19 cellular contexts compared by ENCODE assay signal in genomic region chr1:67777532-67777931, GRCh38. TPM values are rescaled to one million over a fixed set of nuclear protein-coding genes. Genes with fewer than 3 reads are reported as not detected.
A peak's percentile ranks its signal among the peaks of the same experiment; 100 is the strongest.
DNase-seq lines count a peak whose midpoint lies in the region; ATAC-seq and TF ChIP-seq lines count a peak whose summit lies in the region.
"Had no signal": no experiment of that assay in that cellular context is flagged by ENCODE, and none has a peak within 500 bp of the region (broad histone marks: within the 10 kb centered on the region; RNA-seq: fewer than 3 reads in every experiment).

No MANE protein-coding gene starts in this region.

- no peak overlapping the region for H3K4me3 Mint-ChIP-seq in stimulated activated memory B cell treated with anti-CD40 and anti-IgM and Interleukin-4, amounts not matched to agents 10 μg/mL and 1 μg/mL and 100 μg/mL, for 72 hours

- DNase-seq in ascending aorta (ENCODE audit: low spot score in 2 of 2) (no peak), fibroblast of peridontal ligament (ENCODE audit: extremely low read depth) (peak; percentile 47), sigmoid colon (no peak), upper lobe of right lung (no peak), lower leg skin (ENCODE audit: low spot score in 2 of 2) (no peak)
- DNase-seq in effector CD8-positive, alpha-beta T cell (lab: John Stamatoyannopoulos, UW) = no peak
- DNase-seq: C1 segment of cervical spinal cord, GDM1, GM23248, HCEC 1CT, IMR-90, Karpas-422, MM.1S, NCI-H1092 treated with DMSO at 0.1 percent for 48 hours, NCI-H2081 treated with DMSO at 0.1 percent for 48 hours, NCI-H524 had no signal

- peak overlapping the region; percentile 87 to 89 for H3K27ac ChIP-seq in ascending aorta
- H3K27ac ChIP-seq in sigmoid colon = peak overlapping the region; percentile 22 to 69 (median 38)
- H3K27ac ChIP-seq in upper lobe of right lung = peak overlapping the region; percentile 19
- H3K27ac ChIP-seq: A549, GM23248 had no signal

- no peak for ATAC-seq in upper lobe of right lung
- no peak for ATAC-seq in stimulated activated memory B cell treated with anti-CD40 and anti-IgM and Interleukin-4, amounts not matched to agents 10 μg/mL and 1 μg/mL and 100 μg/mL, for 72 hours
- ATAC-seq: A549, GM12878 had no signal

- TF ChIP-seq CTCF in ascending aorta (IDR thresholded peaks at IDR 0.05) (no peak), sigmoid colon (IDR thresholded peaks at IDR 0.05) (no peak), upper lobe of right lung (IDR thresholded peaks at IDR 0.05) (no peak), lower leg skin (IDR thresholded peaks at IDR 0.05) (no peak)

- H3K9me3 ChIP-seq in ascending aorta (no peaks in the 10 kb centered on the region), sigmoid colon (no peaks in the 10 kb centered on the region), upper lobe of right lung (no peaks in the 10 kb centered on the region)
- H3K9me3 ChIP-seq: A549 had no signal

- TF ChIP-seq POLR2A in sigmoid colon (IDR thresholded peaks at IDR 0.05) (no peak), lower leg skin (IDR thresholded peaks at IDR 0.05) (no peak)

- no peaks in the 10 kb centered on the region for H3K9me3 Mint-ChIP-seq in stimulated activated memory B cell treated with anti-CD40 and anti-IgM and Interleukin-4, amounts not matched to agents 10 μg/mL and 1 μg/mL and 100 μg/mL, for 72 hours

- H3K4me3 ChIP-seq in ascending aorta = no peak overlapping the region
- H3K4me3 ChIP-seq in sigmoid colon = no peak overlapping the region
- H3K4me3 ChIP-seq in upper lobe of right lung = no peak overlapping the region
- no peak overlapping the region for H3K4me3 ChIP-seq in lower leg skin (ENCODE audit: low read depth, poor library complexity, severe bottlenecking)
- H3K4me3 ChIP-seq: A549, GM12878, GM23248 had no signal

- H3K4me1 Mint-ChIP-seq in stimulated activated memory B cell treated with anti-CD40 and anti-IgM and Interleukin-4, amounts not matched to agents 10 μg/mL and 1 μg/mL and 100 μg/mL, for 72 hours = no peaks in the 10 kb centered on the region

- no peak overlapping the region for H3K27ac Mint-ChIP-seq in stimulated activated memory B cell treated with anti-CD40 and anti-IgM and Interleukin-4, amounts not matched to agents 10 μg/mL and 1 μg/mL and 100 μg/mL, for 72 hours

- no peak for TF ChIP-seq EP300 in sigmoid colon (IDR thresholded peaks at IDR 0.05)

- 69 to 79% methylated on average over 4 of the region's 4 CpGs for WGBS in sigmoid colon, 2 donors
- 63 to 67% methylated on average over 4 of the region's 4 CpGs for WGBS in lower leg skin, 2 donors

- intact Hi-C loops in ascending aorta (cut with DNase I) = loop anchor here (10.0 kb wide), 1 partner anchor 547 kb away; no protein-coding TSS in a partner anchor
- intact Hi-C loops in sigmoid colon (cut with DNase I) = no loop called here
- intact Hi-C loops in upper lobe of right lung (cut with DNase I) = no loop called here
- intact Hi-C loops in lower leg skin (cut with DNase I; ENCODE audit: low total_unique reads) = no loop called here

- no peaks in the 10 kb centered on the region for H3K36me3 Mint-ChIP-seq in stimulated activated memory B cell treated with anti-CD40 and anti-IgM and Interleukin-4, amounts not matched to agents 10 μg/mL and 1 μg/mL and 100 μg/mL, for 72 hours

- peaks cover 0 to 21% of the 10 kb centered on the region in 2 donors for H3K4me1 ChIP-seq in ascending aorta
- peaks cover 0 to 20% (median 8%) of the 10 kb centered on the region in 4 donors for H3K4me1 ChIP-seq in sigmoid colon
- no peaks in the 10 kb centered on the region for H3K4me1 ChIP-seq in upper lobe of right lung
- H3K4me1 ChIP-seq: A549 had no signal

- H3K36me3 ChIP-seq in ascending aorta (no peaks in the 10 kb centered on the region), sigmoid colon (no peaks in the 10 kb centered on the region), upper lobe of right lung (no peaks in the 10 kb centered on the region)

- peaks cover 20% of the 10 kb centered on the region for H3K27me3 Mint-ChIP-seq in stimulated activated memory B cell treated with anti-CD40 and anti-IgM and Interleukin-4, amounts not matched to agents 10 μg/mL and 1 μg/mL and 100 μg/mL, for 72 hours

- no peaks in the 10 kb centered on the region for H3K27me3 ChIP-seq in ascending aorta
- no peaks in the 10 kb centered on the region for H3K27me3 ChIP-seq in sigmoid colon
- H3K27me3 ChIP-seq in upper lobe of right lung = no peaks in the 10 kb centered on the region

RNA-seq across cellular contexts. Expression of gene GNG12, which starts 55.7 kb away (rescaled TPM):
- total RNA-seq in ascending aorta (71.2 TPM), sigmoid colon (10 to 100 TPM; 41.9 to 58.2 (median 46.7) TPM), upper lobe of right lung (59.8 TPM), lower leg skin (100 to 1,000 TPM in 2 of 4 donors, 10 to 100 TPM in 2; 89.7 to 113 (median 99.2) TPM)
- polyA plus RNA-seq in sigmoid colon = 100 to 1,000 TPM in 1 of 3 donors, 10 to 100 TPM in 2; 46.1 to 116 (median 93.1) TPM

Comparison
In these comparisons a context has a peak if more than half of its experiments do, and no peak if none do; other contexts are left out.
1. H3K27ac ChIP-seq: peak in every context shown above with its lines; median percentile 88 in ascending aorta; 38 in sigmoid colon; 19 in upper lobe of right lung.